In genomic region chr14:38254565-38255407, GRCh38 we compare ENCODE assay signal across 11 cellular contexts. TPM values are rescaled to one million over a fixed set of nuclear protein-coding genes. Genes with fewer than 3 reads are reported as not detected.
DNase-seq lines count a peak whose midpoint lies in the region; ATAC-seq and TF ChIP-seq lines count a peak whose summit lies in the region.
"Had no signal": no experiment of that assay in that cellular context is flagged by ENCODE, and none has a peak within 500 bp of the region (broad histone marks: within the 10 kb centered on the region; RNA-seq: fewer than 3 reads in every experiment).

No MANE protein-coding gene starts in this region.

- H3K4me1 Mint-ChIP-seq in activated naive CD8-positive, alpha-beta T cell treated with anti-CD3 and anti-CD28 coated beads for 36 hours, result peaks cover 10% of the 10 kb centered on the region
- H3K4me1 Mint-ChIP-seq in osteocyte (ENCODE audit: unreplicated experiment), result peaks cover 5% of the 10 kb centered on the region
- H3K4me1 Mint-ChIP-seq in Caco-2 (ENCODE audit: low read depth, unreplicated experiment), result no peaks in the 10 kb centered on the region
- H3K4me1 Mint-ChIP-seq: IgD-negative memory B cell had no signal

- no peaks in the 10 kb centered on the region for H3K36me3 ChIP-seq in BJ (ENCODE audit: control insufficient read depth, insufficient read depth, low read length)
- no peaks in the 10 kb centered on the region for H3K36me3 ChIP-seq in left ventricle myocardium inferior
- no peaks in the 10 kb centered on the region for H3K36me3 ChIP-seq in Caco-2 (ENCODE audit: control insufficient read depth, insufficient read depth, low read length)

- H3K27me3 Mint-ChIP-seq in activated naive CD8-positive, alpha-beta T cell treated with anti-CD3 and anti-CD28 coated beads for 36 hours, result peaks cover 56% of the 10 kb centered on the region
- H3K27me3 Mint-ChIP-seq in osteocyte (ENCODE audit: unreplicated experiment) (peaks cover 31% of the 10 kb centered on the region), Caco-2 (ENCODE audit: insufficient read depth, unreplicated experiment) (no peaks in the 10 kb centered on the region)

- BruUV-seq in Caco-2 (replicated peaks; lab: Mats Ljungman, UMichigan), result no TSS peak

- intact Hi-C loops in left ventricle myocardium inferior (cut with micrococcal nuclease) (no loop called here), Caco-2 (cut with micrococcal nuclease; ENCODE audit: unreplicated experiment) (no loop called here)

- no peak for TF ChIP-seq CTCF in BJ (IDR thresholded peaks at IDR 0.05; ENCODE audit: insufficient read depth, low read depth, low read length)
- TF ChIP-seq CTCF in left ventricle myocardium inferior (IDR thresholded peaks at IDR 0.05; ENCODE audit: borderline replicate concordance), result no peak
- no peak for TF ChIP-seq CTCF in osteocyte (IDR thresholded peaks at IDR 0.05)
- no peak for TF ChIP-seq CTCF in Caco-2 (IDR thresholded peaks at IDR 0.05; ENCODE audit: insufficient read depth in 1 of 2, low read depth in 1 of 2, low read length in 1 of 2, severe bottlenecking in 1 of 2, unreplicated experiment in 1 of 2)

- peak overlapping the region; percentile 96 for H3K27ac ChIP-seq in left ventricle myocardium inferior (replicated peaks)

- no peak for DNase-seq in BJ (ENCODE audit: low read depth)
- DNase-seq in activated naive CD8-positive, alpha-beta T cell treated with anti-CD3 and anti-CD28 coated beads for 36 hours, result no peak
- DNase-seq in left ventricle myocardium inferior, result peak; percentile 16
- no peak for DNase-seq in osteocyte (ENCODE audit: extremely low spot score, unreplicated experiment)
- DNase-seq in Caco-2, result no peak
- DNase-seq: DMS153, OCI-M1 had no signal

- H3K27ac Mint-ChIP-seq in activated naive CD8-positive, alpha-beta T cell treated with anti-CD3 and anti-CD28 coated beads for 36 hours, result no peak overlapping the region
- H3K27ac Mint-ChIP-seq in osteocyte (ENCODE audit: unreplicated experiment) (no peak overlapping the region), Caco-2 (ENCODE audit: unreplicated experiment) (no peak overlapping the region)
- H3K27ac Mint-ChIP-seq: IgD-negative memory B cell had no signal

- peak overlapping the region; percentile 22 for H3K4me3 Mint-ChIP-seq in activated naive CD8-positive, alpha-beta T cell treated with anti-CD3 and anti-CD28 coated beads for 36 hours
- H3K4me3 Mint-ChIP-seq in osteocyte (ENCODE audit: unreplicated experiment), result peak overlapping the region; percentile 27
- H3K4me3 Mint-ChIP-seq in Caco-2 (ENCODE audit: unreplicated experiment), result no peak overlapping the region
- H3K4me3 Mint-ChIP-seq: IgD-negative memory B cell had no signal

- H3K9me3 ChIP-seq in left ventricle myocardium inferior (replicated peaks) (no peaks in the 10 kb centered on the region), Caco-2 (no peaks in the 10 kb centered on the region)

- no peaks in the 10 kb centered on the region for H3K36me3 Mint-ChIP-seq in activated naive CD8-positive, alpha-beta T cell treated with anti-CD3 and anti-CD28 coated beads for 36 hours
- H3K36me3 Mint-ChIP-seq in osteocyte (ENCODE audit: unreplicated experiment) (no peaks in the 10 kb centered on the region), Caco-2 (ENCODE audit: insufficient read depth, unreplicated experiment) (no peaks in the 10 kb centered on the region)
- H3K36me3 Mint-ChIP-seq: IgD-negative memory B cell had no signal

- H3K4me3 ChIP-seq in BJ (ENCODE audit: low read depth, low read length) (peak overlapping the region; percentile 29), left ventricle myocardium inferior (peak overlapping the region; percentile 76), Caco-2 (ENCODE audit: low read depth, low read length) (no peak overlapping the region)

- H3K9me3 Mint-ChIP-seq in activated naive CD8-positive, alpha-beta T cell treated with anti-CD3 and anti-CD28 coated beads for 36 hours, result no peaks in the 10 kb centered on the region
- H3K9me3 Mint-ChIP-seq in osteocyte (ENCODE audit: unreplicated experiment), result no peaks in the 10 kb centered on the region
- no peaks in the 10 kb centered on the region for H3K9me3 Mint-ChIP-seq in Caco-2 (ENCODE audit: unreplicated experiment)

- 0 out of 2 replicates have a peak, but pooled peaks cover 1% of the 10 kb centered on the region for H3K27me3 ChIP-seq in BJ (ENCODE audit: control insufficient read depth, insufficient read depth, low read length)
- H3K27me3 ChIP-seq in left ventricle myocardium inferior (ENCODE audit: low read depth), result peaks cover 33% of the 10 kb centered on the region
- H3K27me3 ChIP-seq in Caco-2 (replicated peaks; ENCODE audit: control insufficient read depth, insufficient read depth, low read length), result no peaks in the 10 kb centered on the region

- CTCF ChIA-PET in BJ (lab: Yijun Ruan, JAX), result interaction anchor here (0.8 kb wide), 1 partner anchor 11 kb away, joined by 3 read pairs; no protein-coding TSS in a partner anchor
- CTCF ChIA-PET in Caco-2 (lab: Charles Lee), result no interaction called here

- POLR2A ChIA-PET in BJ (lab: Charles Lee), result no interaction called here
- POLR2A ChIA-PET in Caco-2 (lab: Charles Lee), result no interaction called here

- H3K4me1 ChIP-seq in left ventricle myocardium inferior, result peaks cover 32% of the 10 kb centered on the region
- H3K4me1 ChIP-seq in Caco-2, result no peaks in the 10 kb centered on the region

- ATAC-seq in GM18907 (IDR thresholded peaks at IDR 0.05; ENCODE audit: unreplicated experiment), result no peak
- no peak for ATAC-seq in GM21360 (IDR thresholded peaks at IDR 0.05; ENCODE audit: unreplicated experiment)
- no peak for ATAC-seq in GM18502 (IDR thresholded peaks at IDR 0.05; ENCODE audit: poor library complexity, unreplicated experiment)

RNA-seq across cellular contexts. Expression of gene CLEC14A, which starts 1.1 kb away (rescaled TPM):
- polyA plus RNA-seq in BJ (2011; rRNA removed), result 0.12 and 0.23 TPM in 2 replicates
- polyA minus RNA-seq in BJ (2011; rRNA and poly(A)+ RNA removed), result 0.09 and 0.26 TPM in 2 replicates
- total RNA-seq in activated naive CD8-positive, alpha-beta T cell treated with anti-CD3 and anti-CD28 coated beads for 36 hours, result not detected
- total RNA-seq in left ventricle myocardium inferior (34.3 TPM), osteocyte (not detected in 2 replicates), Caco-2 (2022) (not detected in 2 replicates)
- polyA plus RNA-seq: IgD-negative memory B cell had no signal

RNA-seq across cellular contexts. Expression of gene SSTR1, which starts 47.1 kb away (rescaled TPM):
- polyA plus RNA-seq in BJ (2011; rRNA removed), result 42.2 and 55.9 TPM in 2 replicates
- 26.1 and 34.8 TPM in 2 replicates for polyA minus RNA-seq in BJ (2011; rRNA and poly(A)+ RNA removed)
- not detected for total RNA-seq in activated naive CD8-positive, alpha-beta T cell treated with anti-CD3 and anti-CD28 coated beads for 36 hours
- total RNA-seq in left ventricle myocardium inferior (0.69 TPM), osteocyte (not detected in 2 replicates), Caco-2 (2022) (8.5 and 9.6 TPM in 2 replicates)
- polyA plus RNA-seq: IgD-negative memory B cell had no signal

Comparison
In these comparisons a context has a peak if more than half of its experiments do, and no peak if none do; other contexts are left out.
1. RNA of gene CLEC14A, which starts 1.1 kb away (total RNA-seq): 34.3 TPM in left ventricle myocardium inferior (single experiment); not detected in activated naive CD8-positive, alpha-beta T cell treated with anti-CD3 and anti-CD28 coated beads for 36 hours, not detected in osteocyte and not detected in Caco-2; every median in the first group is over 10 times any median in the second.